ENCODE assay signal across 1 cellular context in the genomic region with DNA sequence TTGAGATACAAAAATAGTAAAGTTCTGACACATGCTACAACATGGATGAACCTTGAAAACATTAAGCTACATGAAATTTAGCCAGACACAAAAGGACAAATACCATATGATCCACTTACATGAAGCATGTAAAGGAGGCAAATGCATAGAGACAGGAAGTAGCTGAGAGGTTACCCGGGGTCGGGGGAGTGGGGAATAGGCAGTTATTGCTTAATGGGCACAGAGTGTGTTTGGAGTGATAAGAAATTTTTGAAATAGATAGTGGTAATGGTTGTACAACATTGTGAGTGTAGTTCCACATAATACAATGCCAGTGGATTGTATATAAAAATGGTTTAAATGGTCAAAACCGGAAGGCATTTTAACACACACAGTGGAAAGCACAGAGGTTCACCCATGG.
TF ChIP-seq lines count a peak whose summit lies in the region.

No MANE protein-coding gene starts in this region.

TF ChIP-seq in K562, 482 proteins besides CTCF, POLR2A, EP300 and RAD21 (continued from another document and continues in another):
- TF ChIP-seq FOXP1 (CRISPR knock-in tag; IDR thresholded peaks at IDR 0.05) (no peak), ZNF644 (tag; IDR thresholded peaks at IDR 0.05; ENCODE audit: low read depth) (no peak), ZNF124 (CRISPR knock-in tag; IDR thresholded peaks at IDR 0.05) (no peak), CBFA2T2 (conservative IDR thresholded peaks at IDR 0.05) (peak; percentile 32; the same call in 1 of the 2 replicates), ZNF165 (CRISPR knock-in tag; IDR thresholded peaks at IDR 0.05; ENCODE audit: borderline replicate concordance) (no peak), RB1 (IDR thresholded peaks at IDR 0.05; ENCODE audit: low read depth) (no peak), MEF2A (IDR thresholded peaks at IDR 0.05; ENCODE audit: control insufficient read depth, low read depth, low read length) (no peak), ZNF174 (CRISPR knock-in tag; IDR thresholded peaks at IDR 0.05) (no peak), DPF2 (IDR thresholded peaks at IDR 0.05) (peak; percentile 67), POLR3G (IDR thresholded peaks at IDR 0.05; ENCODE audit: extremely low read depth, insufficient read length, insufficient replicate concordance) (no peak), BRCA1 (IDR thresholded peaks at IDR 0.05) (no peak), BRCA1 (CRISPR knock-in tag; IDR thresholded peaks at IDR 0.05) (no peak), NCOR1 (IDR thresholded peaks at IDR 0.05) (peak; percentile 55), NONO (IDR thresholded peaks at IDR 0.05; ENCODE audit: low read depth in 2 of 2, low read length in 1 of 2) (no peak), MEIS2 (IDR thresholded peaks at IDR 0.05; ENCODE audit: partially characterized antibody) (no peak), KLF13 (tag; IDR thresholded peaks at IDR 0.05; ENCODE audit: borderline replicate concordance, low read depth) (no peak), BCL6 (CRISPR knock-in tag; IDR thresholded peaks at IDR 0.05) (no peak), ZNF766 (CRISPR knock-in tag; conservative IDR thresholded peaks at IDR 0.05) (no peak), ZFPM2 (CRISPR knock-in tag; IDR thresholded peaks at IDR 0.05) (no peak), CEBPB (tag; IDR thresholded peaks at IDR 0.05) (peak; percentile 87), KAT2B (IDR thresholded peaks at IDR 0.05; ENCODE audit: low read depth, low read length) (no peak), TRIM24 (IDR thresholded peaks at IDR 0.05) (peak; percentile 65 to 76), SMARCE1 (IDR thresholded peaks at IDR 0.05) (0 out of 2 replicates have a peak, but pooled peaks have one; percentile 15), MTA3 (IDR thresholded peaks at IDR 0.05; ENCODE audit: borderline replicate concordance) (no peak), CBFA2T3 (IDR thresholded peaks at IDR 0.05) (peak; percentile 71), FOSL1 (tag; conservative IDR thresholded peaks at IDR 0.05) (no peak), NUFIP1 (IDR thresholded peaks at IDR 0.05; ENCODE audit: partially characterized antibody) (no peak), LEF1 (IDR thresholded peaks at IDR 0.05) (peak; percentile 45; the same call in 1 of the 2 replicates), RBM25 (IDR thresholded peaks at IDR 0.05; ENCODE audit: low read depth, low read length, severe bottlenecking) (no peak), PML (IDR thresholded peaks at IDR 0.05; ENCODE audit: low read length) (peak; percentile 26; the same call in 1 of the 2 replicates), HNRNPH1 (optimal IDR thresholded peaks at IDR 0.05; ENCODE audit: low read depth, low read length) (no peak), ZSCAN32 (CRISPR knock-in tag; IDR thresholded peaks at IDR 0.05) (no peak), ATF7 (IDR thresholded peaks at IDR 0.05) (no peak), TCF3 (CRISPR knock-in tag; IDR thresholded peaks at IDR 0.05) (peak; percentile 45), ZNF184 (CRISPR knock-in tag; IDR thresholded peaks at IDR 0.05) (no peak), HDAC3 (IDR thresholded peaks at IDR 0.05; ENCODE audit: borderline replicate concordance, partially characterized antibody) (peak; percentile 22), KDM4B (IDR thresholded peaks at IDR 0.05; ENCODE audit: borderline replicate concordance in 2 of 2, low read depth in 1 of 2) (no peak), ZNF134 (CRISPR knock-in tag; conservative IDR thresholded peaks at IDR 0.05) (no peak), ZEB2 (IDR thresholded peaks at IDR 0.05) (no peak)
- TF ChIP-seq, protein P1, sequence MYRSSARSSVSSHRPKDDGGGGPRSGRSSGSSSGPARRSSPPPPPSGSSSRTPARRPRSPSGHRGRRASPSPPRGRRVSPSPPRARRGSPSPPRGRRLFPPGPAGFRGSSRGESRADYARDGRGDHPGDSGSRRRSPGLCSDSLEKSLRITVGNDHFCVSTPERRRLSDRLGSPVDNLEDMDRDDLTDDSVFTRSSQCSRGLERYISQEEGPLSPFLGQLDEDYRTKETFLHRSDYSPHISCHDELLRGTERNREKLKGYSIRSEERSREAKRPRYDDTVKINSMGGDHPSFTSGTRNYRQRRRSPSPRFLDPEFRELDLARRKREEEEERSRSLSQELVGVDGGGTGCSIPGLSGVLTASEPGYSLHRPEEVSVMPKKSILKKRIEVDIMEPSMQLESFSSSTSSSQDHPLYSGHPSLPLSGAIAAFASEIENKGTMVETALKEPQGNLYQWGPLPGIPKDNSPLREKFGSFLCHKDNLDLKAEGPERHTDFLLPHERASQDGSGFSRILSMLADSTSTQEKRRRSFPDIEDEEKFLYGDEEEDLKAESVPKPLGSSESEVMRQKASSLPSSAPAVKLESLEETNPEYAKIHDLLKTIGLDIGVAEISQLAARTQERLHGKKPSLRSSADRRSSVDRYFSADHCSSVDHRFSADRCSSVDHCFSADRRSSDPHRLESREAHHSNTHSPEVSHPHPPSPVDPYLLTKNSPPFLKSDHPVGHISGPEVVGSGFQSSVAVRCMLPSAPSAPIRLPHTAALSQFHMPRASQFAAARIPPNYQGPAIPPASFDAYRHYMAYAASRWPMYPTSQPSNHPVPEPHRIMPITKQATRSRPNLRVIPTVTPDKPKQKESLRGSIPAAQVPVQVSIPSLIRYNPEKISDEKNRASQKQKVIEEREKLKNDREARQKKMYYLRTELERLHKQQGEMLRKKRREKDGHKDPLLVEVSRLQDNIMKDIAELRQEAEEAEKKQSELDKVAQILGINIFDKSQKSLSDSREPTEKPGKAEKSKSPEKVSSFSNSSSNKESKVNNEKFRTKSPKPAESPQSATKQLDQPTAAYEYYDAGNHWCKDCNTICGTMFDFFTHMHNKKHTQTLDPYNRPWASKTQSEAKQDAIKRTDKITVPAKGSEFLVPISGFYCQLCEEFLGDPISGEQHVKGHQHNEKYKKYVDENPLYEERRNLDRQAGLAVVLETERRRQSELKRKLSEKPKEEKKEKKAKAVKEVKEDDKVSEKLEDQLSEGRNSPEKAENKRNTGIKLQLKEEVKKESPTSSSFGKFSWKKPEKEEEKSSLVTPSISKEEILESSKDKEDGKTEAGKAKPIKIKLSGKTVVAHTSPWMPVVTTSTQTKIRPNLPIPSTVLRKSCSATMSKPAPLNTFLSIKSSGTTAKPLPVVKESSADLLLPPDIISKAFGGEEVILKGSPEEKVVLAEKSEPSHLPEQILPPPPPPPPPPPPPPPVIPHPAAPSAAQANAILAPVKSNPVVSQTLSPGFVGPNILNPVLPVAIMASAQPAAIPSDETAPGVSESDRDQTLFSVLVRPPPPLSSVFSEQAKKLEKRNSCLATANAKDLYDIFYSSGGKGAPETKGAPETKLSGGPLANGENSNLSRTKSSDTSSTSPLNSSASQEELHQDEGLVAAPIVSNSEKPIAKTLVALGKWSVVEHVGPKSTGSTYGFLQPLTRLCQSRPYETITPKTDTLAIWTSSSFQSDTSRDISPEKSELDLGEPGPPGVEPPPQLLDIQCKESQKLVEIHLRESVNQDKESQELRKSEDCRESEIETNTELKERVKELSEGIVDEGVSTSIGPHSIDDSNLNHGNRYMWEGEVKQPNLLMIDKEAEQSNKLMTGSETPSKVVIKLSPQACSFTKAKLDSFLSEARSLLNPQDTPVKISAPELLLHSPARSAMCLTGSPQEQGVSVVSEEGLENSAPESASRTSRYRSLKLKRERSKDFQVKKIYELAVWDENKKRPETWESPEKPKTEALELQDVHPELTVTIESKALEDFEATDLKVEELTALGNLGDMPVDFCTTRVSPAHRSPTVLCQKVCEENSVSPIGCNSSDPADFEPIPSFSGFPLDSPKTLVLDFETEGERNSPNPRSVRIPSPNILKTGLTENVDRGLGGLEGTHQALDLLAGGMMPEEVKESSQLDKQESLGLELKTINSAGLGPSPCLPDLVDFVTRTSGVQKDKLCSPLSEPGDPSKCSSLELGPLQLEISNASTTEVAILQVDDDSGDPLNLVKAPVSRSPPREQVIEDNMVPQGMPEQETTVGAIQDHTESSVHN (IDR thresholded peaks at IDR 0.05; ENCODE audit: borderline replicate concordance in 1 of 2, low read depth in 1 of 2), result no peak
- TF ChIP-seq, protein P2, sequence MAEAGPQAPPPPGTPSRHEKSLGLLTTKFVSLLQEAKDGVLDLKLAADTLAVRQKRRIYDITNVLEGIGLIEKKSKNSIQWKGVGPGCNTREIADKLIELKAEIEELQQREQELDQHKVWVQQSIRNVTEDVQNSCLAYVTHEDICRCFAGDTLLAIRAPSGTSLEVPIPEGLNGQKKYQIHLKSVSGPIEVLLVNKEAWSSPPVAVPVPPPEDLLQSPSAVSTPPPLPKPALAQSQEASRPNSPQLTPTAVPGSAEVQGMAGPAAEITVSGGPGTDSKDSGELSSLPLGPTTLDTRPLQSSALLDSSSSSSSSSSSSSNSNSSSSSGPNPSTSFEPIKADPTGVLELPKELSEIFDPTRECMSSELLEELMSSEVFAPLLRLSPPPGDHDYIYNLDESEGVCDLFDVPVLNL (CRISPR knock-in tag; IDR thresholded peaks at IDR 0.05; ENCODE audit: low read depth), result no peak
- TF ChIP-seq, protein P3, sequence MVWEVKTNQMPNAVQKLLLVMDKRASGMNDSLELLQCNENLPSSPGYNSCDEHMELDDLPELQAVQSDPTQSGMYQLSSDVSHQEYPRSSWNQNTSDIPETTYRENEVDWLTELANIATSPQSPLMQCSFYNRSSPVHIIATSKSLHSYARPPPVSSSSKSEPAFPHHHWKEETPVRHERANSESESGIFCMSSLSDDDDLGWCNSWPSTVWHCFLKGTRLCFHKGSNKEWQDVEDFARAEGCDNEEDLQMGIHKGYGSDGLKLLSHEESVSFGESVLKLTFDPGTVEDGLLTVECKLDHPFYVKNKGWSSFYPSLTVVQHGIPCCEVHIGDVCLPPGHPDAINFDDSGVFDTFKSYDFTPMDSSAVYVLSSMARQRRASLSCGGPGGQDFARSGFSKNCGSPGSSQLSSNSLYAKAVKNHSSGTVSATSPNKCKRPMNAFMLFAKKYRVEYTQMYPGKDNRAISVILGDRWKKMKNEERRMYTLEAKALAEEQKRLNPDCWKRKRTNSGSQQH (CRISPR knock-in tag; IDR thresholded peaks at IDR 0.05), result no peak
- TF ChIP-seq, protein P4, sequence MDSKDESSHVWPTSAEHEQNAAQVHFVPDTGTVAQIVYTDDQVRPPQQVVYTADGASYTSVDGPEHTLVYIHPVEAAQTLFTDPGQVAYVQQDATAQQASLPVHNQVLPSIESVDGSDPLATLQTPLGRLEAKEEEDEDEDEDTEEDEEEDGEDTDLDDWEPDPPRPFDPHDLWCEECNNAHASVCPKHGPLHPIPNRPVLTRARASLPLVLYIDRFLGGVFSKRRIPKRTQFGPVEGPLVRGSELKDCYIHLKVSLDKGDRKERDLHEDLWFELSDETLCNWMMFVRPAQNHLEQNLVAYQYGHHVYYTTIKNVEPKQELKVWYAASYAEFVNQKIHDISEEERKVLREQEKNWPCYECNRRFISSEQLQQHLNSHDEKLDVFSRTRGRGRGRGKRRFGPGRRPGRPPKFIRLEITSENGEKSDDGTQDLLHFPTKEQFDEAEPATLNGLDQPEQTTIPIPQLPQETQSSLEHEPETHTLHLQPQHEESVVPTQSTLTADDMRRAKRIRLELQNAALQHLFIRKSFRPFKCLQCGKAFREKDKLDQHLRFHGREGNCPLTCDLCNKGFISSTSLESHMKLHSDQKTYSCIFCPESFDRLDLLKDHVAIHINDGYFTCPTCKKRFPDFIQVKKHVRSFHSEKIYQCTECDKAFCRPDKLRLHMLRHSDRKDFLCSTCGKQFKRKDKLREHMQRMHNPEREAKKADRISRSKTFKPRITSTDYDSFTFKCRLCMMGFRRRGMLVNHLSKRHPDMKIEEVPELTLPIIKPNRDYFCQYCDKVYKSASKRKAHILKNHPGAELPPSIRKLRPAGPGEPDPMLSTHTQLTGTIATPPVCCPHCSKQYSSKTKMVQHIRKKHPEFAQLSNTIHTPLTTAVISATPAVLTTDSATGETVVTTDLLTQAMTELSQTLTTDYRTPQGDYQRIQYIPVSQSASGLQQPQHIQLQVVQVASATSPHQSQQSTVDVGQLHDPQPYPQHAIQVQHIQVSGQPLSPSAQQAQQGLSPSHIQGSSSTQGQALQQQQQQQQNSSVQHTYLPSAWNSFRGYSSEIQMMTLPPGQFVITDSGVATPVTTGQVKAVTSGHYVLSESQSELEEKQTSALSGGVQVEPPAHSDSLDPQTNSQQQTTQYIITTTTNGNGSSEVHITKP (IDR thresholded peaks at IDR 0.05; ENCODE audit: partially characterized antibody), result no peak
- TF ChIP-seq, protein P5, sequence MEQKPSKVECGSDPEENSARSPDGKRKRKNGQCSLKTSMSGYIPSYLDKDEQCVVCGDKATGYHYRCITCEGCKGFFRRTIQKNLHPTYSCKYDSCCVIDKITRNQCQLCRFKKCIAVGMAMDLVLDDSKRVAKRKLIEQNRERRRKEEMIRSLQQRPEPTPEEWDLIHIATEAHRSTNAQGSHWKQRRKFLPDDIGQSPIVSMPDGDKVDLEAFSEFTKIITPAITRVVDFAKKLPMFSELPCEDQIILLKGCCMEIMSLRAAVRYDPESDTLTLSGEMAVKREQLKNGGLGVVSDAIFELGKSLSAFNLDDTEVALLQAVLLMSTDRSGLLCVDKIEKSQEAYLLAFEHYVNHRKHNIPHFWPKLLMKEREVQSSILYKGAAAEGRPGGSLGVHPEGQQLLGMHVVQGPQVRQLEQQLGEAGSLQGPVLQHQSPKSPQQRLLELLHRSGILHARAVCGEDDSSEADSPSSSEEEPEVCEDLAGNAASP (IDR thresholded peaks at IDR 0.05), result peak; percentile 50; the same call in 1 of the 2 replicates
- TF ChIP-seq, protein P6, sequence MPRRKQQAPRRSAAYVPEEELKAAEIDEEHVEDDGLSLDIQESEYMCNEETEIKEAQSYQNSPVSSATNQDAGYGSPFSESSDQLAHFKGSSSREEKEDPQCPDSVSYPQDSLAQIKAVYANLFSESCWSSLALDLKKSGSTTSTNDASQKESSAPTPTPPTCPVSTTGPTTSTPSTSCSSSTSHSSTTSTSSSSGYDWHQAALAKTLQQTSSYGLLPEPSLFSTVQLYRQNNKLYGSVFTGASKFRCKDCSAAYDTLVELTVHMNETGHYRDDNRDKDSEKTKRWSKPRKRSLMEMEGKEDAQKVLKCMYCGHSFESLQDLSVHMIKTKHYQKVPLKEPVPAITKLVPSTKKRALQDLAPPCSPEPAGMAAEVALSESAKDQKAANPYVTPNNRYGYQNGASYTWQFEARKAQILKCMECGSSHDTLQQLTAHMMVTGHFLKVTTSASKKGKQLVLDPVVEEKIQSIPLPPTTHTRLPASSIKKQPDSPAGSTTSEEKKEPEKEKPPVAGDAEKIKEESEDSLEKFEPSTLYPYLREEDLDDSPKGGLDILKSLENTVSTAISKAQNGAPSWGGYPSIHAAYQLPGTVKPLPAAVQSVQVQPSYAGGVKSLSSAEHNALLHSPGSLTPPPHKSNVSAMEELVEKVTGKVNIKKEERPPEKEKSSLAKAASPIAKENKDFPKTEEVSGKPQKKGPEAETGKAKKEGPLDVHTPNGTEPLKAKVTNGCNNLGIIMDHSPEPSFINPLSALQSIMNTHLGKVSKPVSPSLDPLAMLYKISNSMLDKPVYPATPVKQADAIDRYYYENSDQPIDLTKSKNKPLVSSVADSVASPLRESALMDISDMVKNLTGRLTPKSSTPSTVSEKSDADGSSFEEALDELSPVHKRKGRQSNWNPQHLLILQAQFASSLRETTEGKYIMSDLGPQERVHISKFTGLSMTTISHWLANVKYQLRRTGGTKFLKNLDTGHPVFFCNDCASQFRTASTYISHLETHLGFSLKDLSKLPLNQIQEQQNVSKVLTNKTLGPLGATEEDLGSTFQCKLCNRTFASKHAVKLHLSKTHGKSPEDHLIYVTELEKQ (CRISPR knock-in tag; IDR thresholded peaks at IDR 0.05), result no peak
- TF ChIP-seq, protein P7, sequence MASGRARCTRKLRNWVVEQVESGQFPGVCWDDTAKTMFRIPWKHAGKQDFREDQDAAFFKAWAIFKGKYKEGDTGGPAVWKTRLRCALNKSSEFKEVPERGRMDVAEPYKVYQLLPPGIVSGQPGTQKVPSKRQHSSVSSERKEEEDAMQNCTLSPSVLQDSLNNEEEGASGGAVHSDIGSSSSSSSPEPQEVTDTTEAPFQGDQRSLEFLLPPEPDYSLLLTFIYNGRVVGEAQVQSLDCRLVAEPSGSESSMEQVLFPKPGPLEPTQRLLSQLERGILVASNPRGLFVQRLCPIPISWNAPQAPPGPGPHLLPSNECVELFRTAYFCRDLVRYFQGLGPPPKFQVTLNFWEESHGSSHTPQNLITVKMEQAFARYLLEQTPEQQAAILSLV (tag; IDR thresholded peaks at IDR 0.05), result peak; percentile 42; the same call in 1 of the 2 replicates
